In the genomic region with DNA sequence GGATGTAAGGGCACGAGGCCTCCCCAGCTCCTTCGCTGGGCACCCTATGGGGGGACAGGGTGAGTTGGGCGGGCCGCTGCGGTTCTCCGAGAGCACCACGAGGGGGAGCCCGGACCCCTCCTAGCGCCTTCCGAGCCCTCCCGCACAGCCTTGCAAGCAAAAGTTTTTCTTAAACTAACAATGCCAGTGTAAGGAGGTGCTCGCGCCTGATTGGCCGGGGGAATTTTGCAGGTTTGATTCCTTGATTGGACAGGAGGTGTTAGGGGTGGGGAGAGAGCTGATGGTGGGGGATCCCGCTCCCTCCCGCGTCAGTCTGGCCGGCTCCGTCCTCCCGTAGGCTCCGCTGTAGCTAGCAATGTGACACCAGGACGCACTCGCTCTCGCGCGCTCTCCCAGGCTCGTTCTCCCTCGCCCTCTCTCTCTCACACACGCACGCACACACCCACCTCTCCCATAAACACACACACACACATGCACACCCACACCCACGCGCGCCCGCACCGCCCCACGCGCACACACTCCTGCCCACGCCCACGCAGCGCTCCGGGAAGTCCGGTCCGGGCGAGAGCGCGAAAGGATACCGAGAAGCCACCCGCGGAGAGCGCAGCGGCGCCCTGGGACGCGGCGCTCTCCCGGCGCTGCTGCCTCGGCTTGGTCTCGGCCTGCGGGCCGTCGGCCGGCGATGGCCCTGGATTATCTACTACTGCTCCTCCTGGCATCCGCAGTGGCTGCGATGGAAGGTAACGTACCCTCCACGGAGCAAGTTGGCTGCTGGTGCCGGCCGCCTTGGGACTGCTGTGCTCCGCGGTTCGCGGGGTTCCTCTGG, we compare ENCODE assay signal across 8 cellular contexts. TPM values are rescaled to one million over a fixed set of nuclear protein-coding genes. Genes with fewer than 3 reads are reported as not detected.
DNase-seq lines count a peak whose midpoint lies in the region; ATAC-seq, FAIRE-seq and TF ChIP-seq lines count a peak whose summit lies in the region.

A gene (plus strand): TSS at position 311 of the 826 bp plus-strand sequence.

- H3K9me3 Mint-ChIP-seq in progenitor cell of endocrine pancreas (ENCODE audit: low read depth): no peaks in the 10 kb centered on the region

- DNase-seq in GM12892 (ENCODE audit: insufficient read length) (peak; percentile 75), MV-4-11 (lab: John Stamatoyannopoulos, UW) (peak; percentile 46), SK-N-MC (ENCODE audit: low read depth, low spot score) (peak; percentile 85), amygdala (lab: John Stamatoyannopoulos, UW) (peak in 55 of 56 donors; percentile 21 to 93 (median 81)), left ventricle myocardium superior (peak; percentile 87), progenitor cell of endocrine pancreas (ENCODE audit: low spot score, unreplicated experiment) (peak; percentile 78), cortex of kidney (lab: John Stamatoyannopoulos, UW) (no peak)

- no peaks in the 10 kb centered on the region for H3K36me3 ChIP-seq in SK-N-MC (ENCODE audit: insufficient read depth, low read length)

- H3K27me3 Mint-ChIP-seq in progenitor cell of endocrine pancreas: peaks cover 76% of the 10 kb centered on the region

- FAIRE-seq in GM12892 (lab: Jason Lieb, UNC): peak; percentile 78

- H3K27ac Mint-ChIP-seq in progenitor cell of endocrine pancreas: peak within 1 kb of the TSS; percentile 93

- peak; percentile 84 for ATAC-seq in HG02610 (IDR thresholded peaks at IDR 0.05; ENCODE audit: unreplicated experiment)
- ATAC-seq in left ventricle myocardium superior: peak; percentile 93

- TF ChIP-seq POLR2A in GM12892 (IDR thresholded peaks at IDR 0.05; ENCODE audit: low read depth, low read length): no peak

- TF ChIP-seq CTCF in progenitor cell of endocrine pancreas (IDR thresholded peaks at IDR 0.05; ENCODE audit: unreplicated experiment): peak; percentile 96

- H3K36me3 Mint-ChIP-seq in progenitor cell of endocrine pancreas (ENCODE audit: insufficient read depth): no peaks in the 10 kb centered on the region

- H3K4me3 Mint-ChIP-seq in progenitor cell of endocrine pancreas (ENCODE audit: low read depth): peak within 1 kb of the TSS; percentile 93

- H3K9me3 ChIP-seq in SK-N-MC (ENCODE audit: low read depth, low read length): no peaks in the 10 kb centered on the region

- H3K4me3 ChIP-seq in SK-N-MC: peak within 1 kb of the TSS; percentile 83

- intact Hi-C loops in left ventricle myocardium superior (cut with micrococcal nuclease): no loop called here

- H3K9ac ChIP-seq in SK-N-MC (ENCODE audit: insufficient read length): peak within 1 kb of the TSS; percentile 52

- peaks cover 17% of the 10 kb centered on the region for H3K4me1 Mint-ChIP-seq in progenitor cell of endocrine pancreas (ENCODE audit: low read depth)

- H3K27ac ChIP-seq in SK-N-MC: no peak within 1 kb of the TSS

RNA-seq across cellular contexts. Expression of the gene that starts here (rescaled TPM):
- 0.53 TPM for polyA plus RNA-seq in GM12892 (2012; ENCODE audit: missing spikeins)
- total RNA-seq in left ventricle myocardium superior (1.8 TPM), progenitor cell of endocrine pancreas (1.8 and 2.2 TPM in 2 replicates)
